ENCODE assay signal across 13 cellular contexts in genomic region chr2:174051741-174052638, GRCh38.
A peak's percentile ranks its signal among the peaks of the same experiment; 100 is the strongest.
DNase-seq lines count a peak whose midpoint lies in the region; ATAC-seq and TF ChIP-seq lines count a peak whose summit lies in the region.
"Had no signal": no experiment of that assay in that cellular context is flagged by ENCODE, and none has a peak within 500 bp of the region (broad histone marks: within the 10 kb centered on the region; RNA-seq: fewer than 3 reads in every experiment).

No MANE protein-coding gene starts in this region.

- no peaks in the 10 kb centered on the region for H3K36me3 ChIP-seq in sigmoid colon
- no peaks in the 10 kb centered on the region for H3K36me3 ChIP-seq in prostate gland
- no peaks in the 10 kb centered on the region for H3K36me3 ChIP-seq in CD8-positive, alpha-beta T cell (ENCODE audit: insufficient read depth, low read length)

- no peaks in the 10 kb centered on the region for H3K9me3 Mint-ChIP-seq in CD8-positive, alpha-beta T cell
- H3K9me3 Mint-ChIP-seq: activated CD4-positive, alpha-beta T cell treated with anti-CD3 and anti-CD28 coated beads, Interleukin-2, amount 10 ng/mL, durations not matched to agents 24 days and 14 days; dendritic cell treated with granulocyte-macrophage colony-stimulating factor and Interleukin-4, amounts not matched to agents 40 ng/mL and 50 ng/mL, for 4 days had no signal

- H3K4me3 ChIP-seq in sigmoid colon (no peak overlapping the region), lower leg skin (ENCODE audit: low read depth, poor library complexity, severe bottlenecking) (no peak overlapping the region), prostate gland (no peak overlapping the region)
- H3K4me3 ChIP-seq in CD8-positive, alpha-beta T cell (ENCODE audit: low read depth, low read length) = no peak overlapping the region
- H3K4me3 ChIP-seq: GM12878 had no signal

- no peaks in the 10 kb centered on the region for H3K4me1 Mint-ChIP-seq in CD8-positive, alpha-beta T cell (ENCODE audit: low read depth)
- H3K4me1 Mint-ChIP-seq: activated CD4-positive, alpha-beta T cell treated with anti-CD3 and anti-CD28 coated beads, Interleukin-2, amount 10 ng/mL, durations not matched to agents 24 days and 14 days had no signal

- H3K4me1 ChIP-seq in sigmoid colon (peaks cover 0 to 15% (median 14%) of the 10 kb centered on the region in 4 donors), prostate gland (replicated peaks) (no peaks in the 10 kb centered on the region)
- no peaks in the 10 kb centered on the region for H3K4me1 ChIP-seq in CD8-positive, alpha-beta T cell (ENCODE audit: insufficient read depth, low read length)

- no peaks in the 10 kb centered on the region for H3K9me3 ChIP-seq in sigmoid colon
- no peaks in the 10 kb centered on the region for H3K9me3 ChIP-seq in prostate gland
- no peaks in the 10 kb centered on the region for H3K9me3 ChIP-seq in CD8-positive, alpha-beta T cell (ENCODE audit: low read length)

- TF ChIP-seq EP300 in sigmoid colon (IDR thresholded peaks at IDR 0.05) = no peak

- H3K27ac Mint-ChIP-seq in CD8-positive, alpha-beta T cell = no peak overlapping the region
- H3K27ac Mint-ChIP-seq: activated CD4-positive, alpha-beta T cell treated with anti-CD3 and anti-CD28 coated beads, Interleukin-2, amount 10 ng/mL, durations not matched to agents 24 days and 14 days; dendritic cell treated with granulocyte-macrophage colony-stimulating factor and Interleukin-4, amounts not matched to agents 40 ng/mL and 50 ng/mL, for 4 days had no signal

- WGBS in sigmoid colon, 2 donors = 42 to 66% methylated on average over 14 of the region's 14 CpGs
- WGBS in lower leg skin, 2 donors = 42 to 44% methylated on average over 14 of the region's 14 CpGs
- 60% methylated on average over 14 of the region's 14 CpGs for WGBS in prostate gland

- POLR2A ChIA-PET in HEK293T (lab: Yijun Ruan, JAX) = no interaction called here
- POLR2A ChIA-PET in CD8-positive, alpha-beta T cell (lab: Charles Lee) = no interaction called here

- H3K4me3 Mint-ChIP-seq in CD8-positive, alpha-beta T cell = no peak overlapping the region
- H3K4me3 Mint-ChIP-seq: activated CD4-positive, alpha-beta T cell treated with anti-CD3 and anti-CD28 coated beads, Interleukin-2, amount 10 ng/mL, durations not matched to agents 24 days and 14 days; dendritic cell treated with granulocyte-macrophage colony-stimulating factor and Interleukin-4, amounts not matched to agents 40 ng/mL and 50 ng/mL, for 4 days had no signal

- H3K27ac ChIP-seq in sigmoid colon (peak overlapping the region in 3 of 4 donors; percentile 15 to 39 (median 17)), prostate gland (no peak overlapping the region)
- no peak overlapping the region for H3K27ac ChIP-seq in CD8-positive, alpha-beta T cell (ENCODE audit: low read depth, low read length)

- CTCF ChIA-PET in HEK293T (lab: Yijun Ruan, JAX) = no interaction called here
- CTCF ChIA-PET in CD8-positive, alpha-beta T cell (lab: Charles Lee) = interaction anchor here (0.9 kb wide), 1 partner anchor 11 kb away, joined by 3 read pairs; no protein-coding TSS in a partner anchor

- TF ChIP-seq CTCF in sigmoid colon (IDR thresholded peaks at IDR 0.05) (no peak), lower leg skin (IDR thresholded peaks at IDR 0.05) (no peak), prostate gland (IDR thresholded peaks at IDR 0.05) (no peak)
- TF ChIP-seq CTCF in CD8-positive, alpha-beta T cell (IDR thresholded peaks at IDR 0.05) = no peak

- H3K36me3 Mint-ChIP-seq in CD8-positive, alpha-beta T cell = no peaks in the 10 kb centered on the region

- peaks cover 3% of the 10 kb centered on the region for H3K27me3 Mint-ChIP-seq in CD8-positive, alpha-beta T cell (ENCODE audit: low read depth)

- no peak for ATAC-seq in CD8-positive, alpha-beta T cell
- ATAC-seq: GM12878; stimulated activated naive CD8-positive, alpha-beta T cell treated with anti-CD3 and anti-CD28 coated beads, Interleukin-15, Interleukin-2, amounts not matched to agents 100 U/mL and 50 U/mL, for 24 hours had no signal

- intact Hi-C loops in sigmoid colon (cut with DNase I) = no loop called here
- intact Hi-C loops in lower leg skin (cut with DNase I; ENCODE audit: low total_unique reads) = no loop called here
- intact Hi-C loops in prostate gland (cut with DNase I) = no loop called here
- intact Hi-C loops in CD8-positive, alpha-beta T cell (cut with DNase I, micrococcal nuclease) = no loop called here

- peak; percentile 45 for DNase-seq in HEK293T (ENCODE audit: extremely low spot score)
- DNase-seq in T1000 (lab: John Stamatoyannopoulos, UW) = peak; percentile 53
- DNase-seq in glomerular visceral epithelial cell (ENCODE audit: extremely low spot score) = peak; percentile 25
- DNase-seq in sigmoid colon = no peak
- DNase-seq in lower leg skin (ENCODE audit: low spot score in 2 of 2) = no peak
- DNase-seq in NCI-H345 treated with DMSO at 0.1 percent for 48 hours (lab: John Stamatoyannopoulos, UW; ENCODE audit: unreplicated experiment) = no peak
- DNase-seq in prostate gland (ENCODE audit: low spot score) = no peak
- no peak for DNase-seq in CD8-positive, alpha-beta T cell
- DNase-seq: activated CD4-positive, alpha-beta T cell treated with anti-CD3 and anti-CD28 coated beads, Interleukin-2, amount 10 ng/mL, durations not matched to agents 24 days and 14 days; NCI-H1048; stimulated activated naive CD8-positive, alpha-beta T cell treated with anti-CD3 and anti-CD28 coated beads, Interleukin-15, Interleukin-2, amounts not matched to agents 100 U/mL and 50 U/mL, for 24 hours had no signal

- H3K27me3 ChIP-seq in sigmoid colon (no peaks in the 10 kb centered on the region), prostate gland (replicated peaks; ENCODE audit: insufficient read depth) (no peaks in the 10 kb centered on the region)
- H3K27me3 ChIP-seq in CD8-positive, alpha-beta T cell (ENCODE audit: insufficient read depth, low read length) = no peaks in the 10 kb centered on the region

- TF ChIP-seq POLR2A in sigmoid colon (IDR thresholded peaks at IDR 0.05) = no peak
- TF ChIP-seq POLR2A in lower leg skin (IDR thresholded peaks at IDR 0.05) = no peak
- no peak for TF ChIP-seq POLR2A in prostate gland (IDR thresholded peaks at IDR 0.05)

TF ChIP-seq in HEK293T, 16 proteins besides CTCF, POLR2A, EP300 and RAD21:
- TF ChIP-seq CTBP1 (IDR thresholded peaks at IDR 0.05; ENCODE audit: borderline replicate concordance) = no peak
- no peak for TF ChIP-seq FOXK2 (IDR thresholded peaks at IDR 0.05)
- TF ChIP-seq NFRKB (IDR thresholded peaks at IDR 0.05) = no peak
- no peak for TF ChIP-seq LEF1 (IDR thresholded peaks at IDR 0.05; ENCODE audit: borderline replicate concordance)

Comparison
In these comparisons a context has a peak if more than half of its experiments do, and no peak if none do; other contexts are left out.
1. DNase-seq: peak in HEK293T (single experiment), T1000 (single experiment) and glomerular visceral epithelial cell (single experiment); none in sigmoid colon (single experiment), lower leg skin (0 of 2), NCI-H345 treated with DMSO at 0.1 percent for 48 hours (single experiment), prostate gland (single experiment) and CD8-positive, alpha-beta T cell (0 of 7).
2. H3K27ac ChIP-seq: peak in sigmoid colon (3 of 4); none in prostate gland (0 of 2) and CD8-positive, alpha-beta T cell (single experiment).